ENCODE assay signal across 8 cellular contexts in genomic region chr12:95942106-95942531, GRCh38. TPM values are rescaled to one million over a fixed set of nuclear protein-coding genes. Genes with fewer than 3 reads are reported as not detected.
DNase-seq lines count a peak whose midpoint lies in the region; ATAC-seq and TF ChIP-seq lines count a peak whose summit lies in the region.

No MANE protein-coding gene starts in this region.

- peak in 1 of 10 experiments; percentile 2 for DNase-seq in CD4-positive, alpha-beta T cell
- DNase-seq in HL-60 (ENCODE audit: low read depth in 1 of 2, low spot score in 1 of 2) (no peak), adrenal gland (peak in 1 of 7 donors; percentile 77), left lobe of liver (ENCODE audit: low spot score) (peak; percentile 91), thyroid gland (no peak), NCI-H446 treated with DMSO at 0.1 percent for 48 hours (lab: John Stamatoyannopoulos, UW) (no peak), COLO829 (ENCODE audit: low spot score) (no peak)
- DNase-seq in central memory CD4-positive, alpha-beta T cell, result no peak

- 8 to 19% (median 15%) methylated on average over 8 to 14 of the region's 14 CpGs for WGBS in adrenal gland, 4 donors
- WGBS in thyroid gland, 2 donors, result 16 to 43% methylated on average over 5 to 14 of the region's 14 CpGs

- H3K4me1 ChIP-seq in adrenal gland (replicated peaks in 1 of 2) (peaks cover 0 to 29% of the 10 kb centered on the region in 2 donors), thyroid gland (peaks cover 0 to 5% of the 10 kb centered on the region in 2 donors)

- H3K4me3 Mint-ChIP-seq in CD4-positive, alpha-beta T cell, result peak overlapping the region; percentile 97

- no peak for TF ChIP-seq POLR2A in adrenal gland (IDR thresholded peaks at IDR 0.05)
- no peak for TF ChIP-seq POLR2A in thyroid gland (IDR thresholded peaks at IDR 0.05)

- no peaks in the 10 kb centered on the region for H3K9me3 ChIP-seq in CD4-positive, alpha-beta T cell (ENCODE audit: control insufficient read depth, low read length)
- H3K9me3 ChIP-seq in adrenal gland (replicated peaks in 1 of 3) (no peaks in the 10 kb centered on the region), thyroid gland (no peaks in the 10 kb centered on the region)

- TF ChIP-seq CTCF in CD4-positive, alpha-beta T cell (IDR thresholded peaks at IDR 0.05), result no peak
- no peak for TF ChIP-seq CTCF in HL-60 (IDR thresholded peaks at IDR 0.05; ENCODE audit: insufficient read depth, low read length)
- TF ChIP-seq CTCF in adrenal gland (IDR thresholded peaks at IDR 0.05), result no peak
- TF ChIP-seq CTCF in thyroid gland (IDR thresholded peaks at IDR 0.05), result no peak

- CTCF ChIA-PET in CD4-positive, alpha-beta T cell (lab: Charles Lee), result interaction anchor here (0.9 to 3.6 kb wide), 2 partner anchors 23 to 869 kb away, joined by 3 to 16 read pairs; partner anchors contain the start of gene NR2C1

- no peaks in the 10 kb centered on the region for H3K27me3 Mint-ChIP-seq in CD4-positive, alpha-beta T cell

- peak overlapping the region; percentile 70 for H3K4me3 ChIP-seq in HL-60 (replicated peaks; ENCODE audit: insufficient read depth, low read length)
- H3K4me3 ChIP-seq in adrenal gland, result peak overlapping the region in 3 of 4 donors; percentile 0 to 78 (median 61)
- H3K4me3 ChIP-seq in thyroid gland (replicated peaks in 1 of 3), result peak overlapping the region in 2 of 3 donors; percentile 64 to 69

- peak overlapping the region; percentile 61 for H3K27ac ChIP-seq in CD4-positive, alpha-beta T cell (ENCODE audit: low read depth, low read length)
- H3K27ac ChIP-seq in HL-60 (replicated peaks), result peak overlapping the region; percentile 88
- H3K27ac ChIP-seq in adrenal gland, result peak overlapping the region; percentile 72 to 97 (median 92)
- H3K27ac ChIP-seq in thyroid gland, result peak overlapping the region in 2 of 3 donors; percentile 53 to 83

- POLR2A ChIA-PET in CD4-positive, alpha-beta T cell (lab: Charles Lee), result interaction anchor here (0.6 to 3.1 kb wide), 11 partner anchors 13 to 966 kb away, joined by 3 to 14 read pairs (median 6); partner anchors contain the start of genes CDK17, HAL, LTA4H and METAP2

- H3K4me1 Mint-ChIP-seq in CD4-positive, alpha-beta T cell (ENCODE audit: low read depth), result peaks cover 10% of the 10 kb centered on the region

- H3K9me3 Mint-ChIP-seq in CD4-positive, alpha-beta T cell, result no peaks in the 10 kb centered on the region

- ATAC-seq in CD4-positive, alpha-beta T cell (ENCODE audit: poor library complexity), result no peak
- ATAC-seq in left lobe of liver, result no peak

- no peaks in the 10 kb centered on the region for H3K27me3 ChIP-seq in CD4-positive, alpha-beta T cell (ENCODE audit: control insufficient read depth, insufficient read depth, low read length)
- H3K27me3 ChIP-seq in HL-60 (ENCODE audit: insufficient read depth, poor library complexity, severe bottlenecking) (no peaks in the 10 kb centered on the region), adrenal gland (no peaks in the 10 kb centered on the region), thyroid gland (no peaks in the 10 kb centered on the region)

- intact Hi-C loops in CD4-positive, alpha-beta T cell (cut with DNase I, micrococcal nuclease), result loop anchor here (5.0 to 10.0 kb wide), 7 partner anchors 80 to 973 kb away; partner anchors contain the start of genes METAP2 (in 1 of the 2), NDUFA12 (in 1 of the 2) and SNRPF (in 1 of the 2)
- intact Hi-C loops in adrenal gland (cut with DNase I) (no loop called here), thyroid gland (cut with DNase I) (no loop called here)

- no peaks in the 10 kb centered on the region for H3K36me3 ChIP-seq in adrenal gland (replicated peaks in 1 of 2)
- H3K36me3 ChIP-seq in thyroid gland, result no peaks in the 10 kb centered on the region

- H3K36me3 Mint-ChIP-seq in CD4-positive, alpha-beta T cell (ENCODE audit: low read depth), result peaks cover 5% of the 10 kb centered on the region

- peak overlapping the region; percentile 88 for H3K27ac Mint-ChIP-seq in CD4-positive, alpha-beta T cell

RNA-seq across cellular contexts. Expression of gene CCDC38, which starts 0.3 kb away (rescaled TPM):
- under 1 TPM in 1 of 2 experiments, not detected in 1; 0.11 TPM for total RNA-seq in CD4-positive, alpha-beta T cell
- total RNA-seq in adrenal gland, result under 1 TPM in 6 of 8 donors, not detected in 2; 0.12 to 0.94 (median 0.62) TPM
- under 1 TPM; 0.44 to 0.92 (median 0.72) TPM for polyA plus RNA-seq in adrenal gland
- 0.93 TPM for total RNA-seq in left lobe of liver
- total RNA-seq in thyroid gland, result under 1 TPM in 1 of 4 donors, not detected in 3; 0.67 TPM

RNA-seq across cellular contexts. Expression of gene AMDHD1, which starts 1.0 kb away (rescaled TPM):
- under 1 TPM; 0.78 to 0.91 TPM for total RNA-seq in CD4-positive, alpha-beta T cell
- total RNA-seq in adrenal gland (10 to 100 TPM in 6 of 8 donors, 1 to 10 TPM in 2; 4.6 to 48.9 (median 15.5) TPM), left lobe of liver (81.5 TPM), thyroid gland (under 1 TPM in 3 of 4 donors, not detected in 1; 0.54 to 0.81 (median 0.78) TPM)
- polyA plus RNA-seq in adrenal gland, result 10 to 100 TPM; 10.5 to 87.4 (median 14.4) TPM

RNA-seq across cellular contexts. Expression of gene HAL, which starts 54.0 kb away (rescaled TPM):
- under 1 TPM; 0.25 to 0.95 TPM for total RNA-seq in CD4-positive, alpha-beta T cell
- total RNA-seq in adrenal gland, result under 1 TPM in 4 of 8 donors, not detected in 4; 0.14 to 0.40 (median 0.21) TPM
- under 1 TPM; 0.13 to 0.24 (median 0.16) TPM for polyA plus RNA-seq in adrenal gland
- total RNA-seq in left lobe of liver, result 210 TPM
- total RNA-seq in thyroid gland, result 1 to 10 TPM in 2 of 4 donors, not detected in 2; 1.3 to 1.9 TPM

Comparison
In these comparisons a context has a peak if more than half of its experiments do, and no peak if none do; other contexts are left out.
1. RNA of gene HAL, which starts 54.0 kb away (total RNA-seq): 210 TPM in left lobe of liver (single experiment); 1.3 to 1.9 TPM in thyroid gland, 0.25 to 0.95 TPM in CD4-positive, alpha-beta T cell and 0.14 to 0.40 TPM in adrenal gland; every median in the first group is over 10 times any median in the second.
2. intact Hi-C loops: an anchor here in CD4-positive, alpha-beta T cell (5.0 to 10.0 kb wide); none called in adrenal gland and thyroid gland.
3. Peak in every context shown above with its lines, with median percentiles within 50 percentile points of each other: H3K27ac ChIP-seq and H3K4me3 ChIP-seq.